ENCODE assay signal across 29 cellular contexts in genomic region chr5:114367029-114367428, GRCh38. TPM values are rescaled to one million over a fixed set of nuclear protein-coding genes. Genes with fewer than 3 reads are reported as not detected.
DNase-seq lines count a peak whose midpoint lies in the region; ATAC-seq, FAIRE-seq and TF ChIP-seq lines count a peak whose summit lies in the region.
"Had no signal": no experiment of that assay in that cellular context is flagged by ENCODE, and none has a peak within 500 bp of the region (broad histone marks: within the 10 kb centered on the region; RNA-seq: fewer than 3 reads in every experiment).

No MANE protein-coding gene starts in this region.

- ATAC-seq in HG03139 (IDR thresholded peaks at IDR 0.05; ENCODE audit: unreplicated experiment) = no peak
- ATAC-seq in GM19455 (IDR thresholded peaks at IDR 0.05; ENCODE audit: unreplicated experiment) = no peak
- ATAC-seq: left lobe of liver, Right ventricle myocardium inferior, upper lobe of right lung had no signal

- no peak overlapping the region for H3K4me3 ChIP-seq in NB4 (ENCODE audit: low read depth, low read length)
- no peak overlapping the region for H3K4me3 ChIP-seq in bronchial epithelial cell (ENCODE audit: low read depth, low read length)
- H3K4me3 ChIP-seq: BLaER1, HAP-1, neural progenitor cell, spleen, upper lobe of right lung had no signal

- TF ChIP-seq CTCF in NB4 (IDR thresholded peaks at IDR 0.05; ENCODE audit: low read depth, low read length) (no peak), bronchial epithelial cell (IDR thresholded peaks at IDR 0.05; ENCODE audit: insufficient read depth, low read length, severe bottlenecking) (no peak)

- no peak for TF ChIP-seq POLR2A in NB4 (IDR thresholded peaks at IDR 0.05; ENCODE audit: extremely low read depth, insufficient read length)

- H3K36me3 ChIP-seq in bronchial epithelial cell (ENCODE audit: control insufficient read depth, insufficient read depth, low read length) = no peaks in the 10 kb centered on the region
- H3K36me3 ChIP-seq: BLaER1, HAP-1, neural progenitor cell, spleen, upper lobe of right lung, WERI-Rb-1 had no signal

- no peak for FAIRE-seq in bronchial epithelial cell (lab: Jason Lieb, UNC)

- H3K27me3 ChIP-seq in bronchial epithelial cell (ENCODE audit: control insufficient read depth, insufficient read depth, low read length) = peaks cover 16% of the 10 kb centered on the region
- H3K27me3 ChIP-seq: BLaER1 had no signal

- DNase-seq in DMS53 (lab: John Stamatoyannopoulos, UW) (peak; percentile 13), DMS53 treated with DMSO at 0.1 percent for 48 hours (lab: John Stamatoyannopoulos, UW; ENCODE audit: unreplicated experiment) (no peak), NB4 (ENCODE audit: low read depth) (peak; percentile 15), bronchial epithelial cell (ENCODE audit: low read depth) (peak; percentile 10), left kidney (ENCODE audit: low read depth, low spot score) (peak; percentile 50), GOT3 (lab: John Stamatoyannopoulos, UW) (no peak)
- DNase-seq: activated CD4-positive, alpha-beta T cell treated with anti-CD3 and anti-CD28 coated beads, Interleukin-2, amount 50 U/mL, for 48 hours; activated naive CD4-positive, alpha-beta T cell; activated T-cell treated with anti-CD3 and anti-CD28 coated beads, Interleukin-2, amount 50 U/mL, for 1 hour; Calu3; cortex of kidney; NCI-H1048; NCI-H2029 treated with DMSO at 0.1 percent for 48 hours; NCI-H446 treated with DMSO at 0.1 percent for 48 hours; spleen; stimulated activated CD4-positive, alpha-beta T cell treated with anti-CD3 and anti-CD28 coated beads, Interleukin-4, amount 100 ng/mL, for 4 hours; upper lobe of right lung; WERI-Rb-1 had no signal

RNA-seq across cellular contexts. Expression of gene KCNN2, which starts 5.2 kb away (rescaled TPM):
- not detected in 2 replicates for total RNA-seq in bronchial epithelial cell
- total RNA-seq: epithelial cell of proximal tubule; G401; mononuclear cell; T-helper 1 cell treated with Interleukin-12 subunit alpha and Interleukin-12 subunit beta and Interleukin-4 antibody, amounts not matched to agents 30 ng/mL and 1 ng/mL, for 36 hours had no signal

Comparison
In these comparisons a context has a peak if more than half of its experiments do, and no peak if none do; other contexts are left out.
1. DNase-seq: peak in DMS53 (single experiment), NB4 (single experiment), bronchial epithelial cell (single experiment) and left kidney (single experiment); none in DMS53 treated with DMSO at 0.1 percent for 48 hours (single experiment) and GOT3 (single experiment).